ENCODE assay signal across 25 cellular contexts in genomic region chr15:82566690-82567089, GRCh38. TPM values are rescaled to one million over a fixed set of nuclear protein-coding genes. Genes with fewer than 3 reads are reported as not detected.
DNase-seq lines count a peak whose midpoint lies in the region; TF ChIP-seq lines count a peak whose summit lies in the region.
"Had no signal": no experiment of that assay in that cellular context is flagged by ENCODE, and none has a peak within 500 bp of the region (broad histone marks: within the 10 kb centered on the region; RNA-seq: fewer than 3 reads in every experiment).

No MANE protein-coding gene starts in this region.

- H3K27ac Mint-ChIP-seq in Caco-2 (ENCODE audit: unreplicated experiment) = peak overlapping the region; percentile 97
- H3K27ac Mint-ChIP-seq: activated CD4-positive, alpha-beta T cell treated with anti-CD3 and anti-CD28 coated beads, Interleukin-2, amount 10 ng/mL, durations not matched to agents 24 days and 14 days; activated naive CD4-positive, alpha-beta T cell treated with anti-CD3 and anti-CD28 coated beads for 36 hours; CD4-positive, alpha-beta T cell; mesothelial cell of epicardium; naive thymus-derived CD4-positive, alpha-beta T cell; stimulated activated naive B cell treated with anti-CD40 and anti-IgM and Interleukin-4, amounts not matched to agents 10 μg/mL and 1 μg/mL and 100 μg/mL, for 72 hours; T-helper 17 cell had no signal

- no peak overlapping the region for H3K4me3 ChIP-seq in Caco-2 (ENCODE audit: low read depth, low read length)
- H3K4me3 ChIP-seq in fibroblast of mammary gland (ENCODE audit: control insufficient read depth, low read depth, low read length) = no peak overlapping the region
- no peak overlapping the region for H3K4me3 ChIP-seq in trophoblast cell (ENCODE audit: low read depth, low read length)
- H3K4me3 ChIP-seq in adrenal gland = no peak overlapping the region
- H3K4me3 ChIP-seq: cardiac muscle cell, hepatocyte, left lung, SJSA1, uterus had no signal

- no peak overlapping the region for H3K9ac ChIP-seq in trophoblast cell (ENCODE audit: low read length)
- H3K9ac ChIP-seq: KMS-11 had no signal

- H3K27me3 ChIP-seq in Caco-2 (replicated peaks; ENCODE audit: control insufficient read depth, insufficient read depth, low read length) (no peaks in the 10 kb centered on the region), trophoblast cell (ENCODE audit: insufficient read depth, low read length) (no peaks in the 10 kb centered on the region), adrenal gland (no peaks in the 10 kb centered on the region)
- H3K27me3 ChIP-seq: cardiac muscle cell, hepatocyte, uterus had no signal

- no peak overlapping the region for H3K4me2 ChIP-seq in trophoblast cell (ENCODE audit: low read length)
- H3K4me2 ChIP-seq: hepatocyte, KMS-11 had no signal

- POLR2A ChIA-PET in Caco-2 (lab: Charles Lee) = interaction anchor here (1.0 to 1.7 kb wide), 2 partner anchors 24 to 26 kb away, joined by 3 to 13 read pairs; partner anchors contain the start of gene RPS17
- POLR2A ChIA-PET in RWPE1 (lab: Yijun Ruan, JAX; ENCODE audit: low non-redundant PET) = no interaction called here

- H2BK5ac ChIP-seq in trophoblast cell (ENCODE audit: low read depth, low read length, poor library complexity) = no peak overlapping the region

- H3K36me3 Mint-ChIP-seq in Caco-2 (ENCODE audit: insufficient read depth, unreplicated experiment) = peaks cover 11% of the 10 kb centered on the region
- H3K36me3 Mint-ChIP-seq: mesothelial cell of epicardium; naive thymus-derived CD4-positive, alpha-beta T cell; stimulated activated naive B cell treated with anti-CD40 and anti-IgM and Interleukin-4, amounts not matched to agents 10 μg/mL and 1 μg/mL and 100 μg/mL, for 72 hours had no signal

- no peak for TF ChIP-seq CTCF in Caco-2 (IDR thresholded peaks at IDR 0.05; ENCODE audit: insufficient read depth in 1 of 2, low read depth in 1 of 2, low read length in 1 of 2, severe bottlenecking in 1 of 2, unreplicated experiment in 1 of 2)
- no peak for TF ChIP-seq CTCF in fibroblast of mammary gland (conservative IDR thresholded peaks at IDR 0.05; ENCODE audit: control insufficient read depth, insufficient read depth, low read depth, low read length)
- TF ChIP-seq CTCF in adrenal gland (IDR thresholded peaks at IDR 0.05) = no peak
- TF ChIP-seq CTCF in RWPE1 (conservative IDR thresholded peaks at IDR 0.05; ENCODE audit: low read depth) = no peak

- no peak overlapping the region for H4K12ac ChIP-seq in trophoblast cell (ENCODE audit: low read depth, low read length)

- WGBS in trophoblast cell (ENCODE audit: extremely low coverage, insufficient coverage, insufficient read length) = no CpG with 5 or more reads among the region's 1 CpG
- 58 to 93% (median 87%) methylated on average over 1 of the region's 1 CpG for WGBS in adrenal gland, 4 donors

- no peak overlapping the region for H4K8ac ChIP-seq in trophoblast cell (ENCODE audit: low read depth, low read length)

- H3K18ac ChIP-seq in trophoblast cell (ENCODE audit: low read length) = no peak overlapping the region

- H2AK5ac ChIP-seq in trophoblast cell (ENCODE audit: low read length) = no peak overlapping the region

- no peaks in the 10 kb centered on the region for H3K27me3 Mint-ChIP-seq in Caco-2 (ENCODE audit: insufficient read depth, unreplicated experiment)

- no peak for TF ChIP-seq POLR2A in adrenal gland (IDR thresholded peaks at IDR 0.05)

- no peaks in the 10 kb centered on the region for H3K79me2 ChIP-seq in trophoblast cell (ENCODE audit: control insufficient read depth, insufficient read depth, low read length, poor library complexity)
- H3K79me2 ChIP-seq: hepatocyte had no signal

- H2BK120ac ChIP-seq in trophoblast cell (ENCODE audit: insufficient read depth, low read length, poor library complexity) = no peak overlapping the region

- H4K91ac ChIP-seq in trophoblast cell (ENCODE audit: low read depth, low read length) = no peak overlapping the region

- H3K23ac ChIP-seq in trophoblast cell (ENCODE audit: low read length) = no peak overlapping the region

- no peaks in the 10 kb centered on the region for H3K9me3 ChIP-seq in Caco-2
- H3K9me3 ChIP-seq in trophoblast cell (ENCODE audit: insufficient read depth, low read depth, low read length) = no peaks in the 10 kb centered on the region
- no peaks in the 10 kb centered on the region for H3K9me3 ChIP-seq in adrenal gland (replicated peaks in 1 of 3)
- H3K9me3 ChIP-seq: left lung, SJSA1, uterus had no signal

- BruUV-seq in Caco-2 (replicated peaks; lab: Mats Ljungman, UMichigan) = no TSS peak

- CTCF ChIA-PET in Caco-2 (lab: Charles Lee) = interaction anchor here (1.0 kb wide), 1 partner anchor 27 kb away, joined by 5 read pairs; the partner anchor contains the start of gene RPS17
- CTCF ChIA-PET in RWPE1 (lab: Yijun Ruan, JAX) = no interaction called here

- intact Hi-C loops in Caco-2 (cut with micrococcal nuclease; ENCODE audit: unreplicated experiment) = loop anchor here (1.0 to 2.0 kb wide), 2 partner anchors 26 to 242 kb away; partner anchors contain the start of genes RPS17 and WHAMM
- intact Hi-C loops in adrenal gland (cut with DNase I) = no loop called here

- no peak overlapping the region for H3K14ac ChIP-seq in trophoblast cell (ENCODE audit: low read length)

- H3K36me3 ChIP-seq in Caco-2 (ENCODE audit: control insufficient read depth, insufficient read depth, low read length) = no peaks in the 10 kb centered on the region
- H3K36me3 ChIP-seq in trophoblast cell (ENCODE audit: control insufficient read depth in 1 of 2, insufficient read depth in 2 of 2, low read length in 2 of 2) = no peaks in the 10 kb centered on the region
- H3K36me3 ChIP-seq in adrenal gland (replicated peaks in 1 of 2) = no peaks in the 10 kb centered on the region
- H3K36me3 ChIP-seq: cardiac muscle cell, left lung, SJSA1, uterus had no signal

- no peak overlapping the region for H3K27ac ChIP-seq in trophoblast cell (ENCODE audit: low read depth, low read length)
- no peak overlapping the region for H3K27ac ChIP-seq in adrenal gland
- H3K27ac ChIP-seq in RWPE1 = no peak overlapping the region
- H3K27ac ChIP-seq: cardiac muscle cell, hepatocyte, KMS-11, left lung, SJSA1, uterus had no signal

- DNase-seq in Caco-2 (peak; percentile 40 to 63), fibroblast of mammary gland (ENCODE audit: low read depth) (peak; percentile 23), trophoblast cell (peak; percentile 47 to 82), NCI-H345 (lab: John Stamatoyannopoulos, UW) (no peak), HT-29 (ENCODE audit: low spot score) (no peak), adrenal gland (no peak), RWPE1 (ENCODE audit: low spot score) (no peak)
- DNase-seq: activated CD4-positive, alpha-beta T cell treated with anti-CD3 and anti-CD28 coated beads, Interleukin-2, amount 10 ng/mL, durations not matched to agents 24 days and 14 days; activated naive CD4-positive, alpha-beta T cell treated with anti-CD3 and anti-CD28 coated beads for 36 hours; CD4-positive, alpha-beta T cell; dermis blood vessel endothelial cell; left lung; MV-4-11; naive thymus-derived CD4-positive, alpha-beta T cell; NCI-H524 treated with DMSO at 0.1 percent for 48 hours; stimulated activated CD4-positive, alpha-beta T cell treated with anti-CD3 and anti-CD28 coated beads, Interleukin-4, amount 100 ng/mL, for 1 hour; stimulated activated naive B cell treated with anti-CD40 and anti-IgM and Interleukin-4, amounts not matched to agents 10 μg/mL and 1 μg/mL and 100 μg/mL, for 72 hours; T-helper 17 cell; uterus had no signal

- no peaks in the 10 kb centered on the region for H3K79me1 ChIP-seq in trophoblast cell (ENCODE audit: low read length)

- H3K4me1 Mint-ChIP-seq in Caco-2 (ENCODE audit: low read depth, unreplicated experiment) = peaks cover 31% of the 10 kb centered on the region
- H3K4me1 Mint-ChIP-seq: activated CD4-positive, alpha-beta T cell treated with anti-CD3 and anti-CD28 coated beads, Interleukin-2, amount 10 ng/mL, durations not matched to agents 24 days and 14 days; naive thymus-derived CD4-positive, alpha-beta T cell; T-helper 17 cell had no signal

- no peak overlapping the region for H3K4ac ChIP-seq in trophoblast cell (ENCODE audit: low read depth, low read length)

- no peak overlapping the region for H2AFZ ChIP-seq in trophoblast cell (ENCODE audit: insufficient read depth, low read length, poor library complexity)
- H2AFZ ChIP-seq: hepatocyte had no signal

- H3K4me3 Mint-ChIP-seq in Caco-2 (ENCODE audit: unreplicated experiment) = peak overlapping the region; percentile 45
- H3K4me3 Mint-ChIP-seq: activated CD4-positive, alpha-beta T cell treated with anti-CD3 and anti-CD28 coated beads, Interleukin-2, amount 10 ng/mL, durations not matched to agents 24 days and 14 days; activated naive CD4-positive, alpha-beta T cell treated with anti-CD3 and anti-CD28 coated beads for 36 hours; CD4-positive, alpha-beta T cell; mesothelial cell of epicardium; naive thymus-derived CD4-positive, alpha-beta T cell; stimulated activated naive B cell treated with anti-CD40 and anti-IgM and Interleukin-4, amounts not matched to agents 10 μg/mL and 1 μg/mL and 100 μg/mL, for 72 hours; T-helper 17 cell had no signal

- no peaks in the 10 kb centered on the region for H3K9me3 Mint-ChIP-seq in Caco-2 (ENCODE audit: unreplicated experiment)
- H3K9me3 Mint-ChIP-seq: activated CD4-positive, alpha-beta T cell treated with anti-CD3 and anti-CD28 coated beads, Interleukin-2, amount 10 ng/mL, durations not matched to agents 24 days and 14 days; activated naive CD4-positive, alpha-beta T cell treated with anti-CD3 and anti-CD28 coated beads for 36 hours; CD4-positive, alpha-beta T cell; mesothelial cell of epicardium; naive thymus-derived CD4-positive, alpha-beta T cell; stimulated activated naive B cell treated with anti-CD40 and anti-IgM and Interleukin-4, amounts not matched to agents 10 μg/mL and 1 μg/mL and 100 μg/mL, for 72 hours had no signal

- no peak overlapping the region for H2BK12ac ChIP-seq in trophoblast cell (ENCODE audit: low read length)

- H3K4me1 ChIP-seq in Caco-2 = peaks cover 18% of the 10 kb centered on the region
- peaks cover 0 to 2% of the 10 kb centered on the region in 2 experiments for H3K4me1 ChIP-seq in trophoblast cell (ENCODE audit: control insufficient read depth in 1 of 2, insufficient read depth in 2 of 2, low read length in 2 of 2)
- H3K4me1 ChIP-seq in adrenal gland (replicated peaks in 1 of 2) = peaks cover 0 to 4% of the 10 kb centered on the region in 2 donors
- H3K4me1 ChIP-seq: left lung had no signal

TF ChIP-seq in PFSK-1, 5 proteins besides CTCF, POLR2A, EP300 and RAD21:
- TF ChIP-seq FOXP2 (optimal IDR thresholded peaks at IDR 0.05; ENCODE audit: borderline replicate concordance, extremely low read depth, extremely low read length, insufficient read depth) (no peak), TAF1 (IDR thresholded peaks at IDR 0.05; ENCODE audit: borderline replicate concordance, insufficient read depth, low read length) (no peak), SIN3A (IDR thresholded peaks at IDR 0.05; ENCODE audit: borderline replicate concordance, insufficient read depth, low read length) (0 out of 2 replicates have a peak, but pooled peaks have one; percentile 34)

RNA-seq across cellular contexts. Expression of gene RPS17, which starts 26.4 kb away (rescaled TPM):
- 1,992 and 2,047 TPM in 2 replicates for total RNA-seq in Caco-2 (2022)
- polyA plus RNA-seq in PFSK-1 (2012; ENCODE audit: insufficient read length, low read depth) = 3,373 TPM
- polyA plus RNA-seq in trophoblast cell (2013) = 2,884 and 3,138 TPM in 2 replicates
- 3,753 and 4,531 TPM in 2 replicates for total RNA-seq in HT-29 (2014; rRNA removed; shearing (Covaris generic))
- total RNA-seq in adrenal gland = 1,000 to 10,000 TPM; 1,210 to 2,501 (median 1,342) TPM
- polyA plus RNA-seq in adrenal gland = 1,000 to 10,000 TPM; 2,161 to 2,863 (median 2,568) TPM

Comparison
In these comparisons a context has a peak if more than half of its experiments do, and no peak if none do; other contexts are left out.
1. DNase-seq: peak in Caco-2 (2 of 2), fibroblast of mammary gland (single experiment) and trophoblast cell (2 of 2); none in NCI-H345 (single experiment), HT-29 (single experiment), adrenal gland (0 of 7) and RWPE1 (single experiment).